8 cellular contexts compared by ENCODE assay signal in genomic region chr14:88823968-88824313, GRCh38. TPM values are rescaled to one million over a fixed set of nuclear protein-coding genes. Genes with fewer than 3 reads are reported as not detected.
A peak's percentile ranks its signal among the peaks of the same experiment; 100 is the strongest.
DNase-seq lines count a peak whose midpoint lies in the region; ATAC-seq and TF ChIP-seq lines count a peak whose summit lies in the region.

No MANE protein-coding gene starts in this region.

- WGBS in testis, 2 donors, result 4 to 6% methylated on average over 9 of the region's 9 CpGs

- intact Hi-C loops in testis (cut with DNase I; ENCODE audit: low total_unique reads), result no loop called here

- H3K4me3 ChIP-seq in iPS-11a (ENCODE audit: low read depth, low read length) (peak overlapping the region; percentile 58), testis (peak overlapping the region; percentile 63 to 79)

- H3K36me3 Mint-ChIP-seq in HFFc6 (ENCODE audit: low read depth) (peaks cover 19% of the 10 kb centered on the region), T-helper 17 cell (ENCODE audit: low read depth) (peaks cover 3% of the 10 kb centered on the region)

- H3K27ac Mint-ChIP-seq in HFFc6 (peak overlapping the region; percentile 100), T-helper 17 cell (peak overlapping the region; percentile 97)

- H3K27me3 ChIP-seq in testis, result no peaks in the 10 kb centered on the region

- no peaks in the 10 kb centered on the region for H3K9me3 ChIP-seq in ES-I3 (ENCODE audit: control insufficient read depth, insufficient read depth, low read length)
- no peaks in the 10 kb centered on the region for H3K9me3 ChIP-seq in T-helper 17 cell (ENCODE audit: control insufficient read depth, low read length, poor library complexity, severe bottlenecking)
- H3K9me3 ChIP-seq in testis, result no peaks in the 10 kb centered on the region

- peak overlapping the region; percentile 59 to 92 for H3K27ac ChIP-seq in testis

- H3K4me3 Mint-ChIP-seq in HFFc6 (peak overlapping the region; percentile 95), T-helper 17 cell (peak overlapping the region; percentile 87)

- peak overlapping the region; percentile 77; the same call in 1 of the 2 replicates for H3K9ac ChIP-seq in ES-I3 (ENCODE audit: low read depth, low read length)

- peak; percentile 0 for ATAC-seq in T-helper 17 cell

- TF ChIP-seq CTCF in HFFc6 (IDR thresholded peaks at IDR 0.05) (no peak), testis (IDR thresholded peaks at IDR 0.05) (no peak)

- no peak for DNase-seq in HFFc6
- DNase-seq in T-helper 17 cell, result no peak
- no peak for DNase-seq in testis
- DNase-seq in CD1c-positive myeloid dendritic cell (ENCODE audit: extremely low spot score), result no peak
- no peak for DNase-seq in dedifferentiated amniotic fluid mesenchymal stem cell (ENCODE audit: extremely low spot score)
- DNase-seq in NCI-H510A (lab: John Stamatoyannopoulos, UW), result no peak

- H3K36me3 ChIP-seq in ES-I3 (ENCODE audit: insufficient read depth, low read length), result no peaks in the 10 kb centered on the region
- H3K36me3 ChIP-seq in testis (ENCODE audit: low read depth, missing control alignments), result no peaks in the 10 kb centered on the region

- no peak for TF ChIP-seq POLR2A in testis (IDR thresholded peaks at IDR 0.05)

- H3K4me1 Mint-ChIP-seq in HFFc6 (ENCODE audit: low read depth), result peaks cover 48% of the 10 kb centered on the region
- H3K4me1 Mint-ChIP-seq in T-helper 17 cell, result peaks cover 9% of the 10 kb centered on the region

- no peaks in the 10 kb centered on the region for H3K27me3 Mint-ChIP-seq in HFFc6 (ENCODE audit: insufficient read depth)
- H3K27me3 Mint-ChIP-seq in T-helper 17 cell, result peaks cover 19% of the 10 kb centered on the region

- 0 out of 2 replicates have a peak, but pooled peaks cover 5% of the 10 kb centered on the region for H3K9me3 Mint-ChIP-seq in HFFc6

- no peaks in the 10 kb centered on the region for H3K4me1 ChIP-seq in ES-I3 (ENCODE audit: insufficient read depth, low read length)
- H3K4me1 ChIP-seq in testis, result peaks cover 37% of the 10 kb centered on the region

RNA-seq across cellular contexts. Expression of gene TTC8, which starts 0.5 kb away (rescaled TPM):
- 10 to 100 TPM; 51.3 to 70.0 (median 58.5) TPM for total RNA-seq in HFFc6 (2021; fragmentation: NEBNext Ultra II Directional; extraction: Animal tissue kit (Norgen Biotek cat#: 25700))
- total RNA-seq in T-helper 17 cell, result 1 to 10 TPM; 2.8 to 3.4 TPM
- total RNA-seq in testis, result 100 to 1,000 TPM; 139 to 144 TPM
- 67.5 TPM for polyA plus RNA-seq in testis (ENCODE audit: insufficient read depth, low read depth, low replicate concordance)

RNA-seq across cellular contexts. Expression of gene EML5, which starts 31.2 kb away (rescaled TPM):
- total RNA-seq in HFFc6 (2021; fragmentation: NEBNext Ultra II Directional; extraction: Animal tissue kit (Norgen Biotek cat#: 25700)), result 10 to 100 TPM in 5 of 6 experiments, 1 to 10 TPM in 1; 8.7 to 15.7 (median 14.7) TPM
- 1 to 10 TPM; 3.1 to 3.7 TPM for total RNA-seq in T-helper 17 cell
- 10 to 100 TPM; 17.7 to 19.3 TPM for total RNA-seq in testis
- 4.2 TPM for polyA plus RNA-seq in testis (ENCODE audit: insufficient read depth, low read depth, low replicate concordance)

Comparison
In these comparisons a context has a peak if more than half of its experiments do, and no peak if none do; other contexts are left out.
1. RNA of gene TTC8, which starts 0.5 kb away (total RNA-seq): 139 to 144 TPM in testis and 51.3 to 70.0 TPM in HFFc6; 2.8 to 3.4 TPM in T-helper 17 cell; every median in the first group is over 10 times any median in the second.